18 cellular contexts compared by ENCODE assay signal in genomic region chr18:76447268-76447890, GRCh38. TPM values are rescaled to one million over a fixed set of nuclear protein-coding genes. Genes with fewer than 3 reads are reported as not detected.
DNase-seq lines count a peak whose midpoint lies in the region; ATAC-seq and TF ChIP-seq lines count a peak whose summit lies in the region.
"Had no signal": no experiment of that assay in that cellular context is flagged by ENCODE, and none has a peak within 500 bp of the region (broad histone marks: within the 10 kb centered on the region; RNA-seq: fewer than 3 reads in every experiment).

No MANE protein-coding gene starts in this region.

- peaks cover 11% of the 10 kb centered on the region for H3K4me1 Mint-ChIP-seq in activated CD8-positive, alpha-beta memory T cell treated with anti-CD3 and anti-CD28 coated beads, Interleukin-2, amount 10 ng/mL, durations not matched to agents 7 days and 5 days

- H3K36me3 ChIP-seq in esophagus squamous epithelium = peaks cover 4 to 15% (median 5%) of the 10 kb centered on the region in 3 donors
- H3K36me3 ChIP-seq in tibial nerve = peaks cover 0 to 8% (median 0%) of the 10 kb centered on the region in 3 donors

- CTCF ChIA-PET in activated CD8-positive, alpha-beta memory T cell treated with anti-CD3 and anti-CD28 coated beads, Interleukin-2, amount 10 ng/mL, durations not matched to agents 7 days and 5 days (lab: Charles Lee) = no interaction called here

- TF ChIP-seq CTCF in esophagus squamous epithelium (IDR thresholded peaks at IDR 0.05) (no peak), tibial nerve (IDR thresholded peaks at IDR 0.05) (no peak)

- no peaks in the 10 kb centered on the region for H3K9me3 Mint-ChIP-seq in activated CD8-positive, alpha-beta memory T cell treated with anti-CD3 and anti-CD28 coated beads, Interleukin-2, amount 10 ng/mL, durations not matched to agents 7 days and 5 days (ENCODE audit: low read depth)
- H3K9me3 Mint-ChIP-seq: activated T-helper 2 cell treated with anti-CD3 and anti-CD28 coated beads, Interferon-gamma antibody, Interleukin-2, Interleukin-4, amounts not matched to agents 10 μg/mL and 5 μg/mL and 100 μg/mL, durations not matched to agents 14 hours and 24 hours and 36 hours; CD8-positive, alpha-beta T cell; naive B cell had no signal

- H3K9me3 ChIP-seq in esophagus squamous epithelium (no peaks in the 10 kb centered on the region), tibial nerve (no peaks in the 10 kb centered on the region)
- H3K9me3 ChIP-seq: left lung, thyroid gland had no signal

- intact Hi-C loops in esophagus squamous epithelium (cut with DNase I) = no loop called here

- no peak overlapping the region for H3K27ac Mint-ChIP-seq in activated CD8-positive, alpha-beta memory T cell treated with anti-CD3 and anti-CD28 coated beads, Interleukin-2, amount 10 ng/mL, durations not matched to agents 7 days and 5 days
- H3K27ac Mint-ChIP-seq: activated T-helper 2 cell treated with anti-CD3 and anti-CD28 coated beads, Interferon-gamma antibody, Interleukin-2, Interleukin-4, amounts not matched to agents 10 μg/mL and 5 μg/mL and 100 μg/mL, durations not matched to agents 14 hours and 24 hours and 36 hours; CD8-positive, alpha-beta T cell had no signal

- peaks cover 32% of the 10 kb centered on the region for H3K27me3 Mint-ChIP-seq in activated CD8-positive, alpha-beta memory T cell treated with anti-CD3 and anti-CD28 coated beads, Interleukin-2, amount 10 ng/mL, durations not matched to agents 7 days and 5 days
- H3K27me3 Mint-ChIP-seq: naive B cell had no signal

- H3K4me1 ChIP-seq in esophagus squamous epithelium (peaks cover 0 to 87% (median 48%) of the 10 kb centered on the region in 3 donors), tibial nerve (peaks cover 0 to 91% (median 69%) of the 10 kb centered on the region in 4 donors)

- TF ChIP-seq POLR2A in esophagus squamous epithelium (IDR thresholded peaks at IDR 0.05) = no peak
- no peak for TF ChIP-seq POLR2A in tibial nerve (IDR thresholded peaks at IDR 0.05)

- H3K4me3 Mint-ChIP-seq in activated CD8-positive, alpha-beta memory T cell treated with anti-CD3 and anti-CD28 coated beads, Interleukin-2, amount 10 ng/mL, durations not matched to agents 7 days and 5 days = no peak overlapping the region
- H3K4me3 Mint-ChIP-seq: CD8-positive, alpha-beta T cell had no signal

- H3K27me3 ChIP-seq in esophagus squamous epithelium (no peaks in the 10 kb centered on the region), tibial nerve (no peaks in the 10 kb centered on the region)
- H3K27me3 ChIP-seq: left lung, thyroid gland had no signal

- no peak overlapping the region for H3K4me3 ChIP-seq in esophagus squamous epithelium
- H3K4me3 ChIP-seq in tibial nerve = peak overlapping the region in 1 of 4 donors; percentile 24
- H3K4me3 ChIP-seq: thyroid gland had no signal

- peaks cover 2% of the 10 kb centered on the region for H3K36me3 Mint-ChIP-seq in activated CD8-positive, alpha-beta memory T cell treated with anti-CD3 and anti-CD28 coated beads, Interleukin-2, amount 10 ng/mL, durations not matched to agents 7 days and 5 days

- peak; percentile 33 for DNase-seq in activated CD8-positive, alpha-beta memory T cell treated with anti-CD3 and anti-CD28 coated beads, Interleukin-2, amount 50 U/mL, for 48 hours
- no peak for DNase-seq in activated CD8-positive, alpha-beta memory T cell treated with anti-CD3 and anti-CD28 coated beads, Interleukin-2, amount 10 ng/mL, durations not matched to agents 7 days and 5 days
- no peak for DNase-seq in esophagus squamous epithelium (lab: John Stamatoyannopoulos, UW)
- peak; percentile 75 for DNase-seq in mesenteric fat pad (ENCODE audit: low spot score)
- DNase-seq in tibial nerve (ENCODE audit: low spot score in 2 of 2) = peak in 1 of 2 donors; percentile 62
- no peak for DNase-seq in dedifferentiated amniotic fluid mesenchymal stem cell (ENCODE audit: extremely low spot score)
- no peak for DNase-seq in NCI-H128 (lab: John Stamatoyannopoulos, UW; ENCODE audit: unreplicated experiment)
- DNase-seq: activated CD4-positive, alpha-beta T cell treated with anti-CD3 and anti-CD28 coated beads, Interleukin-2, amount 50 U/mL, for 48 hours; EL; left lung; naive B cell; NCI-H1694; NCI-H524 treated with DMSO at 0.1 percent for 48 hours; thyroid gland had no signal

- WGBS in esophagus squamous epithelium, 2 donors = 72 to 79% methylated on average over 11 to 16 of the region's 20 CpGs
- WGBS in tibial nerve, 2 donors = 64 to 76% methylated on average over 20 of the region's 20 CpGs

- no peak for ATAC-seq in activated CD8-positive, alpha-beta memory T cell treated with anti-CD3 and anti-CD28 coated beads, Interleukin-2, amount 10 ng/mL, durations not matched to agents 7 days and 5 days
- ATAC-seq in GM21825 (IDR thresholded peaks at IDR 0.05; ENCODE audit: unreplicated experiment) = no peak
- ATAC-seq: CD8-positive, alpha-beta T cell; SK-N-SH treated with all-trans-retinoic acid at 6 μM for 48 hours had no signal

- TF ChIP-seq EP300 in tibial nerve (IDR thresholded peaks at IDR 0.05) = peak in 1 of 2 donors; percentile 33

- H3K27ac ChIP-seq in esophagus squamous epithelium = peak overlapping the region; percentile 1 to 87 (median 60)
- H3K27ac ChIP-seq in tibial nerve = peak overlapping the region; percentile 18 to 97 (median 80)

RNA-seq across cellular contexts. Expression of gene ZNF516, which starts 47.7 kb away (rescaled TPM):
- 1 to 10 TPM; 1.5 to 2.0 TPM for total RNA-seq in activated CD8-positive, alpha-beta memory T cell treated with anti-CD3 and anti-CD28 coated beads, Interleukin-2, amount 10 ng/mL, durations not matched to agents 7 days and 5 days
- total RNA-seq in esophagus squamous epithelium (10 to 100 TPM; 18.0 to 23.9 (median 19.2) TPM), mesenteric fat pad (20.3 TPM), tibial nerve (10 to 100 TPM; 31.4 to 63.0 (median 45.5) TPM)

Comparison
In these comparisons a context has a peak if more than half of its experiments do, and no peak if none do; other contexts are left out.
1. DNase-seq: peak in activated CD8-positive, alpha-beta memory T cell treated with anti-CD3 and anti-CD28 coated beads, Interleukin-2, amount 50 U/mL, for 48 hours (single experiment) and mesenteric fat pad (single experiment); none in activated CD8-positive, alpha-beta memory T cell treated with anti-CD3 and anti-CD28 coated beads, Interleukin-2, amount 10 ng/mL, durations not matched to agents 7 days and 5 days (single experiment), esophagus squamous epithelium (single experiment), dedifferentiated amniotic fluid mesenchymal stem cell (single experiment) and NCI-H128 (single experiment).